ENCODE assay signal across 16 cellular contexts in genomic region chr12:85367886-85368385, GRCh38.
DNase-seq lines count a peak whose midpoint lies in the region; ATAC-seq lines count a peak whose summit lies in the region.
"Had no signal": no experiment of that assay in that cellular context is flagged by ENCODE, and none has a peak within 500 bp of the region (broad histone marks: within the 10 kb centered on the region; RNA-seq: fewer than 3 reads in every experiment).

No MANE protein-coding gene starts in this region.

- DNase-seq in NCI-H748 (lab: John Stamatoyannopoulos, UW; ENCODE audit: unreplicated experiment) (peak; percentile 27), NCI-H748 treated with DMSO at 0.1 percent for 48 hours (lab: John Stamatoyannopoulos, UW) (no peak), NCI-H2227 treated with DMSO at 0.1 percent for 48 hours (lab: John Stamatoyannopoulos, UW) (peak; percentile 42), foreskin melanocyte (peak; percentile 52), NCI-H1048 (lab: John Stamatoyannopoulos, UW) (no peak)
- DNase-seq: 8988T; AML-193; Calu3; CD8-positive, alpha-beta memory T cell; DMS 273 treated with DMSO at 0.1 percent for 48 hours; DMS79; GM23248 had no signal

- ATAC-seq in HG03457 (IDR thresholded peaks at IDR 0.05; ENCODE audit: unreplicated experiment): no peak
- no peak for ATAC-seq in HG03108 (IDR thresholded peaks at IDR 0.05; ENCODE audit: unreplicated experiment)
- ATAC-seq: HCT116, K562 had no signal

Comparison
In these comparisons a context has a peak if more than half of its experiments do, and no peak if none do; other contexts are left out.
1. DNase-seq: peak in NCI-H748 (single experiment), NCI-H2227 treated with DMSO at 0.1 percent for 48 hours (single experiment) and foreskin melanocyte (single experiment); none in NCI-H748 treated with DMSO at 0.1 percent for 48 hours (single experiment) and NCI-H1048 (single experiment).